Comparison of ENCODE assay signal across 13 cellular contexts in genomic region chr6:53530346-53530745, GRCh38. TPM values are rescaled to one million over a fixed set of nuclear protein-coding genes. Genes with fewer than 3 reads are reported as not detected.
A peak's percentile ranks its signal among the peaks of the same experiment; 100 is the strongest.
DNase-seq lines count a peak whose midpoint lies in the region; ATAC-seq and TF ChIP-seq lines count a peak whose summit lies in the region.
"Had no signal": no experiment of that assay in that cellular context is flagged by ENCODE, and none has a peak within 500 bp of the region (broad histone marks: within the 10 kb centered on the region; RNA-seq: fewer than 3 reads in every experiment).

No MANE protein-coding gene starts in this region.

- intact Hi-C loops in left cardiac atrium (cut with DNase I), result no loop called here

- H3K4me3 Mint-ChIP-seq in neural progenitor cell, result peak overlapping the region; percentile 51
- H3K4me3 Mint-ChIP-seq: activated naive CD8-positive, alpha-beta T cell treated with anti-CD3 and anti-CD28 coated beads, Interleukin-2, amount 10 ng/mL, durations not matched to agents 7 days and 5 days had no signal

- H3F3A ChIP-seq in neural progenitor cell (ENCODE audit: low read depth), result peaks cover 27% of the 10 kb centered on the region

- peaks cover 3% of the 10 kb centered on the region for H3K9me3 Mint-ChIP-seq in neural progenitor cell
- H3K9me3 Mint-ChIP-seq: activated naive CD8-positive, alpha-beta T cell treated with anti-CD3 and anti-CD28 coated beads, Interleukin-2, amount 10 ng/mL, durations not matched to agents 7 days and 5 days had no signal

- no peak for TF ChIP-seq CTCF in neural progenitor cell (IDR thresholded peaks at IDR 0.05)

- H3K27ac Mint-ChIP-seq in neural progenitor cell, result peak overlapping the region; percentile 92
- H3K27ac Mint-ChIP-seq: activated naive CD8-positive, alpha-beta T cell treated with anti-CD3 and anti-CD28 coated beads, Interleukin-2, amount 10 ng/mL, durations not matched to agents 7 days and 5 days had no signal

- H4K20me1 ChIP-seq in neural progenitor cell (ENCODE audit: low read depth), result peaks cover 16% of the 10 kb centered on the region

- peak; percentile 19 for DNase-seq in ELR (ENCODE audit: low read depth)
- no peak for DNase-seq in adipocyte (ENCODE audit: low read depth)
- no peak for DNase-seq in left cardiac atrium
- DNase-seq in neural progenitor cell (ENCODE audit: low spot score), result peak; percentile 42
- no peak for DNase-seq in effector memory CD4-positive, alpha-beta T cell
- DNase-seq in H4 (ENCODE audit: low spot score), result no peak
- no peak for DNase-seq in T-helper 1 cell
- DNase-seq: activated naive CD8-positive, alpha-beta T cell treated with anti-CD3 and anti-CD28 coated beads, Interleukin-2, amount 10 ng/mL, durations not matched to agents 7 days and 5 days; BE2C; lower lobe of right lung; MM.1S had no signal

- peaks cover 58% of the 10 kb centered on the region for H3K4me1 Mint-ChIP-seq in neural progenitor cell

- H3K27me3 ChIP-seq in adipocyte (replicated peaks; ENCODE audit: control insufficient read depth, insufficient read depth, low read length) (no peaks in the 10 kb centered on the region), neural progenitor cell (no peaks in the 10 kb centered on the region)
- H3K27me3 ChIP-seq in effector memory CD4-positive, alpha-beta T cell (replicated peaks; ENCODE audit: control insufficient read depth, insufficient read depth, low read length, poor library complexity, severe bottlenecking), result no peaks in the 10 kb centered on the region
- H3K27me3 ChIP-seq: BE2C had no signal

- H3K9ac ChIP-seq in adipocyte (ENCODE audit: low read length), result peak overlapping the region; percentile 34
- H3K9ac ChIP-seq in neural progenitor cell, result no peak overlapping the region

- ATAC-seq in left cardiac atrium (peak; percentile 72 to 86), GM19452 (IDR thresholded peaks at IDR 0.05; ENCODE audit: unreplicated experiment) (no peak)
- ATAC-seq: lower lobe of right lung had no signal

- H3K9me3 ChIP-seq in adipocyte (ENCODE audit: control insufficient read depth, low read length) (no peaks in the 10 kb centered on the region), neural progenitor cell (ENCODE audit: low read depth) (no peaks in the 10 kb centered on the region)
- H3K9me3 ChIP-seq in effector memory CD4-positive, alpha-beta T cell (ENCODE audit: control insufficient read depth, low read length), result no peaks in the 10 kb centered on the region
- H3K9me3 ChIP-seq: BE2C, lower lobe of right lung had no signal

- peaks cover 4% of the 10 kb centered on the region for H3K36me3 Mint-ChIP-seq in neural progenitor cell

- H3K4me3 ChIP-seq in adipocyte (ENCODE audit: low read length), result no peak overlapping the region
- H3K4me3 ChIP-seq in neural progenitor cell, result peak overlapping the region; percentile 13
- no peak overlapping the region for H3K4me3 ChIP-seq in effector memory CD4-positive, alpha-beta T cell (ENCODE audit: insufficient read depth, low read depth, low read length, poor library complexity, severe bottlenecking)
- H3K4me3 ChIP-seq: lower lobe of right lung, skin epidermis had no signal

- peak overlapping the region; percentile 24 for H3K27ac ChIP-seq in neural progenitor cell
- H3K27ac ChIP-seq in effector memory CD4-positive, alpha-beta T cell (ENCODE audit: insufficient read depth, low read length, poor library complexity, severe bottlenecking), result no peak overlapping the region
- H3K27ac ChIP-seq: lower lobe of right lung, skin epidermis had no signal

- no peaks in the 10 kb centered on the region for H3K27me3 Mint-ChIP-seq in neural progenitor cell (ENCODE audit: insufficient read depth, low read depth)
- H3K27me3 Mint-ChIP-seq: activated naive CD8-positive, alpha-beta T cell treated with anti-CD3 and anti-CD28 coated beads, Interleukin-2, amount 10 ng/mL, durations not matched to agents 7 days and 5 days had no signal

- H2AFZ ChIP-seq in neural progenitor cell (replicated peaks), result no peak overlapping the region

- H3K4me2 ChIP-seq in neural progenitor cell, result peak overlapping the region; percentile 57

- H3K4me1 ChIP-seq in adipocyte (ENCODE audit: control insufficient read depth, insufficient read depth, low read length), result peaks cover 39% of the 10 kb centered on the region
- peaks cover 73% of the 10 kb centered on the region for H3K4me1 ChIP-seq in neural progenitor cell
- H3K4me1 ChIP-seq in effector memory CD4-positive, alpha-beta T cell (ENCODE audit: control insufficient read depth, insufficient read depth, low read length, poor library complexity, severe bottlenecking), result no peaks in the 10 kb centered on the region
- H3K4me1 ChIP-seq: BE2C had no signal

- H3K79me2 ChIP-seq in neural progenitor cell (ENCODE audit: low read depth), result peaks cover 95% of the 10 kb centered on the region

- no peaks in the 10 kb centered on the region for H3K36me3 ChIP-seq in adipocyte (ENCODE audit: control insufficient read depth, insufficient read depth, low read length, severe bottlenecking)
- no peaks in the 10 kb centered on the region for H3K36me3 ChIP-seq in neural progenitor cell
- H3K36me3 ChIP-seq in effector memory CD4-positive, alpha-beta T cell (ENCODE audit: control insufficient read depth, insufficient read depth, low read length), result no peaks in the 10 kb centered on the region
- H3K36me3 ChIP-seq: BE2C, lower lobe of right lung had no signal

RNA-seq across cellular contexts. Expression of gene GCLC, which starts 14.6 kb away (rescaled TPM):
- total RNA-seq in left cardiac atrium, result 10 to 100 TPM; 17.8 to 21.6 TPM
- 21.2 and 26.0 TPM in 2 replicates for total RNA-seq in neural progenitor cell (ENCODE audit: low replicate concordance)
- total RNA-seq in H4 (2014; rRNA removed; shearing (Covaris generic)), result 58.5 and 65.4 TPM in 2 replicates

Comparison
In these comparisons a context has a peak if more than half of its experiments do, and no peak if none do; other contexts are left out.
1. DNase-seq: peak in ELR (single experiment) and neural progenitor cell (single experiment); none in adipocyte (single experiment), left cardiac atrium (single experiment), effector memory CD4-positive, alpha-beta T cell (0 of 3), H4 (single experiment) and T-helper 1 cell (0 of 5).